Comparison of ENCODE assay signal across 8 cellular contexts in the genomic region with DNA sequence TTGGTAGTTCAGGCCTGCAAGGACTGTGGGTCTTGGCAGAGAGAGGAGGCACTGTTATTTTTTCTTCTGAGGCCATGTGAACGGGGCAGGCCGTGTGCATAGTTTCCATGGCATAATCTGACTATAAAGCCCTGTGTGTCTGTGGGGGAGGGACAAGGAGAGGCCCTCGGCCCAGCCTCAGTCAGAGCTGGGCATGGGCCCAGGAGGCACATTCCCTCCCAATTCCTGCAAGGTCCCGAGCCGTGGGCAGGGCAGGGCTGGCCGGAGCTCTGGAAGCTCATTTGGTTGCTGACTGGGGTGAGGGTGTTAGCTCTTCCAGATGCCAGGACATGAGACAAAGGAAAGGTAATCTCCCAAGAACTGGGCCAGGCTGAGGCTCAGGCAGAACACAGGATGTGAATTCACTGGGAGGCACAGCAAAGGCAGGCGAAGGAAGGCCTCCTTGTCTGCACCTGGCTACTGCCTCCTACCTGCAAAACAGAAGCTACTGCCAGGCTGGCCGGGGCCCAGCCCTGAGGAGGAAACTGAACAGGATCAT. TPM values are rescaled to one million over a fixed set of nuclear protein-coding genes. Genes with fewer than 3 reads are reported as not detected.
DNase-seq lines count a peak whose midpoint lies in the region; ATAC-seq and TF ChIP-seq lines count a peak whose summit lies in the region.

No MANE protein-coding gene starts in this region.

- H3K27ac Mint-ChIP-seq in GM23338 = 0 out of 2 replicates have a peak overlapping the region, but pooled peaks have one; percentile 49
- no peak overlapping the region for H3K27ac Mint-ChIP-seq in activated naive CD4-positive, alpha-beta T cell treated with anti-CD3 and anti-CD28 coated beads for 36 hours
- no peak overlapping the region for H3K27ac Mint-ChIP-seq in activated T-cell treated with anti-CD3 and anti-CD28 coated beads, Interleukin-2, amount 50 U/mL, for 72 hours

- H3K36me3 ChIP-seq in GM23338 (ENCODE audit: insufficient read depth) (no peaks in the 10 kb centered on the region), sigmoid colon (no peaks in the 10 kb centered on the region)

- peak overlapping the region; percentile 94 for H2AFZ ChIP-seq in GM23338

- H3F3A ChIP-seq in GM23338 (replicated peaks; ENCODE audit: low read depth) = 0 out of 2 replicates have a peak, but pooled peaks cover 4% of the 10 kb centered on the region

- intact Hi-C loops in sigmoid colon (cut with DNase I) = no loop called here
- intact Hi-C loops in activated naive CD4-positive, alpha-beta T cell treated with anti-CD3 and anti-CD28 coated beads for 36 hours (cut with micrococcal nuclease) = no loop called here

- DNase-seq in GM23338 (ENCODE audit: low spot score) = peak; percentile 66
- peak; percentile 50 to 93 for DNase-seq in cardiac fibroblast (ENCODE audit: low read depth in 2 of 2)
- DNase-seq in inferior parietal cortex (ENCODE audit: extremely low spot score) = peak; percentile 69
- DNase-seq in sigmoid colon = peak; percentile 88
- no peak for DNase-seq in activated naive CD4-positive, alpha-beta T cell treated with anti-CD3 and anti-CD28 coated beads for 36 hours
- DNase-seq in activated CD8-positive, alpha-beta memory T cell treated with anti-CD3 and anti-CD28 coated beads for 24 hours = no peak
- DNase-seq in activated T-cell treated with anti-CD3 and anti-CD28 coated beads, Interleukin-2, amount 50 U/mL, for 72 hours = no peak
- no peak for DNase-seq in NCI-H1417 (lab: John Stamatoyannopoulos, UW)

- H3K9me3 ChIP-seq in sigmoid colon = no peaks in the 10 kb centered on the region

- CTCF ChIA-PET in activated naive CD4-positive, alpha-beta T cell treated with anti-CD3 and anti-CD28 coated beads for 36 hours (lab: Charles Lee) = interaction anchor here (1.5 kb wide), 1 partner anchor 11 kb away, joined by 6 read pairs; no protein-coding TSS in a partner anchor

- H3K27me3 Mint-ChIP-seq in GM23338 (ENCODE audit: insufficient read depth, low read depth, poor library complexity) = peaks cover 8% of the 10 kb centered on the region
- no peaks in the 10 kb centered on the region for H3K27me3 Mint-ChIP-seq in activated naive CD4-positive, alpha-beta T cell treated with anti-CD3 and anti-CD28 coated beads for 36 hours (ENCODE audit: low read depth)
- no peaks in the 10 kb centered on the region for H3K27me3 Mint-ChIP-seq in activated T-cell treated with anti-CD3 and anti-CD28 coated beads, Interleukin-2, amount 50 U/mL, for 72 hours (ENCODE audit: low read depth)

- TF ChIP-seq CTCF in GM23338 (conservative IDR thresholded peaks at IDR 0.05; ENCODE audit: low read depth in 2 of 2) (peak; percentile 35 to 54), cardiac fibroblast (IDR thresholded peaks at IDR 0.05; ENCODE audit: low read depth, low read length) (no peak), sigmoid colon (IDR thresholded peaks at IDR 0.05) (no peak)

- WGBS in sigmoid colon, 2 donors = 11 to 51% methylated on average over 8 of the region's 8 CpGs

- no peaks in the 10 kb centered on the region; the same call in 2 of the 3 replicates for H3K9me3 Mint-ChIP-seq in GM23338
- no peaks in the 10 kb centered on the region for H3K9me3 Mint-ChIP-seq in activated naive CD4-positive, alpha-beta T cell treated with anti-CD3 and anti-CD28 coated beads for 36 hours
- H3K9me3 Mint-ChIP-seq in activated T-cell treated with anti-CD3 and anti-CD28 coated beads, Interleukin-2, amount 50 U/mL, for 72 hours = no peaks in the 10 kb centered on the region

- H3K27me3 ChIP-seq in GM23338 (ENCODE audit: insufficient read depth) (no peaks in the 10 kb centered on the region), sigmoid colon (no peaks in the 10 kb centered on the region)

- H3K4me3 Mint-ChIP-seq in GM23338 = no peak overlapping the region; the same call in 2 of the 3 replicates
- no peak overlapping the region for H3K4me3 Mint-ChIP-seq in activated naive CD4-positive, alpha-beta T cell treated with anti-CD3 and anti-CD28 coated beads for 36 hours
- no peak overlapping the region for H3K4me3 Mint-ChIP-seq in activated T-cell treated with anti-CD3 and anti-CD28 coated beads, Interleukin-2, amount 50 U/mL, for 72 hours

- peak in 2 of 4 donors; percentile 13 to 74 for TF ChIP-seq EP300 in sigmoid colon (IDR thresholded peaks at IDR 0.05)

- H3K27ac ChIP-seq in GM23338 (ENCODE audit: low read depth) (peak overlapping the region; percentile 42; the same call in 1 of the 2 replicates), sigmoid colon (peak overlapping the region; percentile 83 to 90 (median 87))

- no peaks in the 10 kb centered on the region for H4K20me1 ChIP-seq in GM23338 (replicated peaks; ENCODE audit: insufficient read depth)

- H3K4me2 ChIP-seq in GM23338 = peak overlapping the region; percentile 60; the same call in 1 of the 2 replicates

- peak; percentile 77 for ATAC-seq in GM23338
- no peak for ATAC-seq in activated T-cell treated with anti-CD3 and anti-CD28 coated beads, Interleukin-2, amount 50 U/mL, for 72 hours (replicated peaks in 1 of 2)

- peaks cover 14% of the 10 kb centered on the region; the same call in 1 of the 2 replicates for H3K4me1 ChIP-seq in GM23338 (ENCODE audit: insufficient read depth)
- peaks cover 0 to 50% (median 47%) of the 10 kb centered on the region in 4 donors for H3K4me1 ChIP-seq in sigmoid colon

- peak in 1 of 2 donors; percentile 30 for TF ChIP-seq POLR2A in sigmoid colon (IDR thresholded peaks at IDR 0.05)

- no peaks in the 10 kb centered on the region for H3K36me3 Mint-ChIP-seq in GM23338 (ENCODE audit: low read depth)
- H3K36me3 Mint-ChIP-seq in activated naive CD4-positive, alpha-beta T cell treated with anti-CD3 and anti-CD28 coated beads for 36 hours (ENCODE audit: low read depth) = no peaks in the 10 kb centered on the region
- H3K36me3 Mint-ChIP-seq in activated T-cell treated with anti-CD3 and anti-CD28 coated beads, Interleukin-2, amount 50 U/mL, for 72 hours (ENCODE audit: insufficient read depth in 2 of 2) = no peaks in the 10 kb centered on the region

- H3K79me2 ChIP-seq in GM23338 (replicated peaks; ENCODE audit: insufficient read depth) = no peaks in the 10 kb centered on the region

- H3K4me3 ChIP-seq in GM23338 (no peak overlapping the region), cardiac fibroblast (replicated peaks in 1 of 2; ENCODE audit: low read depth in 2 of 2, low read length in 2 of 2) (no peak overlapping the region), sigmoid colon (no peak overlapping the region)

- H3K9me2 ChIP-seq in GM23338 (ENCODE audit: insufficient read depth) = no peaks in the 10 kb centered on the region

- H3K4me1 Mint-ChIP-seq in GM23338 = peaks cover 30% of the 10 kb centered on the region
- H3K4me1 Mint-ChIP-seq in activated naive CD4-positive, alpha-beta T cell treated with anti-CD3 and anti-CD28 coated beads for 36 hours (ENCODE audit: low read depth) = no peaks in the 10 kb centered on the region
- H3K4me1 Mint-ChIP-seq in activated T-cell treated with anti-CD3 and anti-CD28 coated beads, Interleukin-2, amount 50 U/mL, for 72 hours (ENCODE audit: low read depth) = peaks cover 8% of the 10 kb centered on the region

TF ChIP-seq in GM23338, 12 proteins besides CTCF, POLR2A, EP300 and RAD21 (continues in another document):
- TF ChIP-seq JUNB (IDR thresholded peaks at IDR 0.05; ENCODE audit: unreplicated experiment) = no peak
- no peak for TF ChIP-seq ZNF114 (CRISPR knock-in tag; IDR thresholded peaks at IDR 0.05)
- no peak for TF ChIP-seq EZH2 (IDR thresholded peaks at IDR 0.05; ENCODE audit: low read depth, unreplicated experiment)
- no peak for TF ChIP-seq REST (IDR thresholded peaks at IDR 0.05; ENCODE audit: unreplicated experiment)
- TF ChIP-seq NANOG (IDR thresholded peaks at IDR 0.05; ENCODE audit: borderline replicate concordance) = no peak

RNA-seq across cellular contexts. Expression of gene PLEKHG3, which starts 22.0 kb away (rescaled TPM):
- 83.1 and 83.9 TPM in 2 replicates for total RNA-seq in GM23338 (2014; rRNA removed; shearing (Covaris generic))
- 23.0 and 30.8 TPM in 2 replicates for polyA plus RNA-seq in GM23338 (2016; fragmentation: Nextera tagmentation; extraction: Ambion mirVana)
- 10 to 100 TPM; 34.4 to 67.9 (median 52.3) TPM for total RNA-seq in sigmoid colon
- 10 to 100 TPM; 16.9 to 26.8 (median 17.4) TPM for polyA plus RNA-seq in sigmoid colon
- total RNA-seq in activated naive CD4-positive, alpha-beta T cell treated with anti-CD3 and anti-CD28 coated beads for 36 hours = 1 to 10 TPM in 1 of 2 experiments, under 1 TPM in 1; 0.48 to 1.1 TPM
- 1 to 10 TPM; 2.4 to 8.8 TPM for total RNA-seq in activated T-cell treated with anti-CD3 and anti-CD28 coated beads, Interleukin-2, amount 50 U/mL, for 72 hours

Comparison
In these comparisons a context has a peak if more than half of its experiments do, and no peak if none do; other contexts are left out.
1. DNase-seq: peak in GM23338 (single experiment), cardiac fibroblast (2 of 2), inferior parietal cortex (single experiment) and sigmoid colon (single experiment); none in activated naive CD4-positive, alpha-beta T cell treated with anti-CD3 and anti-CD28 coated beads for 36 hours (single experiment), activated CD8-positive, alpha-beta memory T cell treated with anti-CD3 and anti-CD28 coated beads for 24 hours (single experiment), activated T-cell treated with anti-CD3 and anti-CD28 coated beads, Interleukin-2, amount 50 U/mL, for 72 hours (0 of 2) and NCI-H1417 (0 of 3).
2. CTCF ChIP-seq: peak in GM23338 (2 of 2); none in cardiac fibroblast (single experiment) and sigmoid colon (0 of 4).